1 cellular context compared by ENCODE assay signal in the genomic region with DNA sequence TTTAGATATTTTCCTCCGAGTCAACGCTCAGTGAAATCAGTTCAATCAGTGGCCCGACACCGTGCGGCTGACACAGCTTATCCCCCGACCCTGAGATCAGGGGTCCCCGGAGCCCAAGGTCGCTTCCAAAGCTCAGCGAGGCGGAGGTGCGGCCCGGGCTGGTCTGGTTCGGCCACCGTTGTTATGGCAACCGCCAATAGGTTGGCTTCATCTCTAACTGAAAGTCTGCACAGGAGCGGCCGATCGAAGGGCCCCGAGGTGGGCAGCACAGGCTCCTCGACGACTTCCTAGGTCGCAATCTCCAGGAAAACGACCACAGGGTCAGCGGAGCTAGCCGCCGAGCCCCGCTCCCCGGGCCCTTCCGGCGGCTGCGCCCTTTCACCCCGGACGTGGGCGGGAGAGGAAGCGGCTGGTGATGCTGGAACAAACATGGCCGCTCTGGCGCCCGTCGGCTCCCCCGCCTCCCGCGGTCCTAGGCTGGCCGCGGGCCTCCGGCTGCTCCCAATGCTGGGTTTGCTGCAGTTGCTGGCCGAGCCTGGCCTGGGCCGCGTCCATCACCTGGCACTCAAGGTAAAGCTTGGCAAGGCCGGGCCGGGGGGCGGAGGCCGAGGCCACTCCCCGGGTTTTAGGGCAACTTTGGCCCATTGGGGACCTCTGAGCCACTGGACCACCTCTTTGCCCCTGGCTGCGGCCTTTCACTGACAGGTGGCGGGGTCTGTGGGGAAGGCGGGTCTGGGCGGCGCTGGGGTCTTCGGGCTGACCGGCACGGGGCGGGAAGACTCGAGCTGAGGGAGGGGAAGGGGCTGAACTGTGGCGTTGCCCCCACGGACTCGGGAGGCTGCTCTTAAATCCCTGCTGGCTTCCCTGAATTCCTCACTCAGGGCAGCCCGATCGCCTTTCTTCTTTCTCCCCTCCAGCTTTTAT.
TF ChIP-seq lines count a peak whose summit lies in the region.

A gene (plus strand): TSS at position 403 of the 924 bp plus-strand sequence. CDS start 27 bp downstream, at position 430.

TF ChIP-seq in K562, 482 proteins besides CTCF, POLR2A, EP300 and RAD21 (continued from another document and continues in another):
- TF ChIP-seq, protein P1, sequence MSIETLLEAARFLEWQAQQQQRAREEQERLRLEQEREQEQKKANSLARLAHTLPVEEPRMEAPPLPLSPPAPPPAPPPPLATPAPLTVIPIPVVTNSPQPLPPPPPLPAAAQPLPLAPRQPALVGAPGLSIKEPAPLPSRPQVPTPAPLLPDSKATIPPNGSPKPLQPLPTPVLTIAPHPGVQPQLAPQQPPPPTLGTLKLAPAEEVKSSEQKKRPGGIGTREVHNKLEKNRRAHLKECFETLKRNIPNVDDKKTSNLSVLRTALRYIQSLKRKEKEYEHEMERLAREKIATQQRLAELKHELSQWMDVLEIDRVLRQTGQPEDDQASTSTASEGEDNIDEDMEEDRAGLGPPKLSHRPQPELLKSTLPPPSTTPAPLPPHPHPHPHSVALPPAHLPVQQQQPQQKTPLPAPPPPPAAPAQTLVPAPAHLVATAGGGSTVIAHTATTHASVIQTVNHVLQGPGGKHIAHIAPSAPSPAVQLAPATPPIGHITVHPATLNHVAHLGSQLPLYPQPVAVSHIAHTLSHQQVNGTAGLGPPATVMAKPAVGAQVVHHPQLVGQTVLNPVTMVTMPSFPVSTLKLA (conservative IDR thresholded peaks at IDR 0.05) = peak in 1 of 2 experiments; percentile 66; a peak in 2 of 4 replicates
- TF ChIP-seq RB1 (IDR thresholded peaks at IDR 0.05; ENCODE audit: low read depth) (peak; percentile 80; the same call in 1 of the 2 replicates), ZNF217 (CRISPR knock-in tag; IDR thresholded peaks at IDR 0.05) (no peak), TBP (optimal IDR thresholded peaks at IDR 0.05; ENCODE audit: low read depth, low read length) (peak; percentile 84), ZNF696 (CRISPR knock-in tag; conservative IDR thresholded peaks at IDR 0.05) (no peak), ZNF133 (CRISPR knock-in tag; IDR thresholded peaks at IDR 0.05) (no peak), ARID2 (IDR thresholded peaks at IDR 0.05) (no peak), ARID1B (IDR thresholded peaks at IDR 0.05) (peak; percentile 46; the same call in 1 of the 2 replicates), RBBP5 (IDR thresholded peaks at IDR 0.05; ENCODE audit: borderline replicate concordance, insufficient read depth, low read length, poor library complexity, severe bottlenecking) (peak; percentile 80), SUPT5H (IDR thresholded peaks at IDR 0.05) (peak; percentile 85), PML (IDR thresholded peaks at IDR 0.05; ENCODE audit: low read length) (peak; percentile 63; the same call in 1 of the 2 replicates), MYC (IDR thresholded peaks at IDR 0.05; ENCODE audit: low read depth, low read length) (peak; percentile 63; the same call in 1 of the 2 replicates), MYC (CRISPR knock-in tag; IDR thresholded peaks at IDR 0.05; ENCODE audit: borderline replicate concordance, low read depth) (no peak), MAZ (CRISPR knock-in tag; conservative IDR thresholded peaks at IDR 0.05 in 1 of 2, IDR thresholded peaks at IDR 0.05 in 1 of 2) (peak; percentile 73 to 82), JUN (IDR thresholded peaks at IDR 0.05; ENCODE audit: borderline replicate concordance, low read depth, low read length) (no peak), JUN (CRISPR knock-in tag; IDR thresholded peaks at IDR 0.05; ENCODE audit: borderline replicate concordance) (no peak), ZNF146 (CRISPR knock-in tag; IDR thresholded peaks at IDR 0.05; ENCODE audit: unreplicated experiment) (no peak), CXXC5 (CRISPR knock-in tag; IDR thresholded peaks at IDR 0.05) (peak; percentile 81), SMAD2 (IDR thresholded peaks at IDR 0.05; ENCODE audit: low read depth, low read length) (no peak), ESRRA (IDR thresholded peaks at IDR 0.05; ENCODE audit: borderline replicate concordance, low read depth) (peak; percentile 41), CHCHD3 (CRISPR knock-in tag; IDR thresholded peaks at IDR 0.05) (no peak), NR2C1 (IDR thresholded peaks at IDR 0.05) (peak; percentile 97), NR2C1 (tag; IDR thresholded peaks at IDR 0.05) (peak; percentile 98), ETV1 (tag; conservative IDR thresholded peaks at IDR 0.05; ENCODE audit: low read depth) (peak; percentile 79), ILF3 (IDR thresholded peaks at IDR 0.05; ENCODE audit: borderline replicate concordance) (peak; percentile 34; the same call in 1 of the 2 replicates)
- TF ChIP-seq, protein P2, sequence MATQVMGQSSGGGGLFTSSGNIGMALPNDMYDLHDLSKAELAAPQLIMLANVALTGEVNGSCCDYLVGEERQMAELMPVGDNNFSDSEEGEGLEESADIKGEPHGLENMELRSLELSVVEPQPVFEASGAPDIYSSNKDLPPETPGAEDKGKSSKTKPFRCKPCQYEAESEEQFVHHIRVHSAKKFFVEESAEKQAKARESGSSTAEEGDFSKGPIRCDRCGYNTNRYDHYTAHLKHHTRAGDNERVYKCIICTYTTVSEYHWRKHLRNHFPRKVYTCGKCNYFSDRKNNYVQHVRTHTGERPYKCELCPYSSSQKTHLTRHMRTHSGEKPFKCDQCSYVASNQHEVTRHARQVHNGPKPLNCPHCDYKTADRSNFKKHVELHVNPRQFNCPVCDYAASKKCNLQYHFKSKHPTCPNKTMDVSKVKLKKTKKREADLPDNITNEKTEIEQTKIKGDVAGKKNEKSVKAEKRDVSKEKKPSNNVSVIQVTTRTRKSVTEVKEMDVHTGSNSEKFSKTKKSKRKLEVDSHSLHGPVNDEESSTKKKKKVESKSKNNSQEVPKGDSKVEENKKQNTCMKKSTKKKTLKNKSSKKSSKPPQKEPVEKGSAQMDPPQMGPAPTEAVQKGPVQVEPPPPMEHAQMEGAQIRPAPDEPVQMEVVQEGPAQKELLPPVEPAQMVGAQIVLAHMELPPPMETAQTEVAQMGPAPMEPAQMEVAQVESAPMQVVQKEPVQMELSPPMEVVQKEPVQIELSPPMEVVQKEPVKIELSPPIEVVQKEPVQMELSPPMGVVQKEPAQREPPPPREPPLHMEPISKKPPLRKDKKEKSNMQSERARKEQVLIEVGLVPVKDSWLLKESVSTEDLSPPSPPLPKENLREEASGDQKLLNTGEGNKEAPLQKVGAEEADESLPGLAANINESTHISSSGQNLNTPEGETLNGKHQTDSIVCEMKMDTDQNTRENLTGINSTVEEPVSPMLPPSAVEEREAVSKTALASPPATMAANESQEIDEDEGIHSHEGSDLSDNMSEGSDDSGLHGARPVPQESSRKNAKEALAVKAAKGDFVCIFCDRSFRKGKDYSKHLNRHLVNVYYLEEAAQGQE (CRISPR knock-in tag; IDR thresholded peaks at IDR 0.05; ENCODE audit: low read depth) = 0 out of 2 replicates have a peak, but pooled peaks have one; percentile 62
- TF ChIP-seq, protein P3, sequence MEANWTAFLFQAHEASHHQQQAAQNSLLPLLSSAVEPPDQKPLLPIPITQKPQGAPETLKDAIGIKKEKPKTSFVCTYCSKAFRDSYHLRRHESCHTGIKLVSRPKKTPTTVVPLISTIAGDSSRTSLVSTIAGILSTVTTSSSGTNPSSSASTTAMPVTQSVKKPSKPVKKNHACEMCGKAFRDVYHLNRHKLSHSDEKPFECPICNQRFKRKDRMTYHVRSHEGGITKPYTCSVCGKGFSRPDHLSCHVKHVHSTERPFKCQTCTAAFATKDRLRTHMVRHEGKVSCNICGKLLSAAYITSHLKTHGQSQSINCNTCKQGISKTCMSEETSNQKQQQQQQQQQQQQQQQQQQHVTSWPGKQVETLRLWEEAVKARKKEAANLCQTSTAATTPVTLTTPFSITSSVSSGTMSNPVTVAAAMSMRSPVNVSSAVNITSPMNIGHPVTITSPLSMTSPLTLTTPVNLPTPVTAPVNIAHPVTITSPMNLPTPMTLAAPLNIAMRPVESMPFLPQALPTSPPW (CRISPR knock-in tag; IDR thresholded peaks at IDR 0.05) = peak; percentile 72
- TF ChIP-seq, protein P4, sequence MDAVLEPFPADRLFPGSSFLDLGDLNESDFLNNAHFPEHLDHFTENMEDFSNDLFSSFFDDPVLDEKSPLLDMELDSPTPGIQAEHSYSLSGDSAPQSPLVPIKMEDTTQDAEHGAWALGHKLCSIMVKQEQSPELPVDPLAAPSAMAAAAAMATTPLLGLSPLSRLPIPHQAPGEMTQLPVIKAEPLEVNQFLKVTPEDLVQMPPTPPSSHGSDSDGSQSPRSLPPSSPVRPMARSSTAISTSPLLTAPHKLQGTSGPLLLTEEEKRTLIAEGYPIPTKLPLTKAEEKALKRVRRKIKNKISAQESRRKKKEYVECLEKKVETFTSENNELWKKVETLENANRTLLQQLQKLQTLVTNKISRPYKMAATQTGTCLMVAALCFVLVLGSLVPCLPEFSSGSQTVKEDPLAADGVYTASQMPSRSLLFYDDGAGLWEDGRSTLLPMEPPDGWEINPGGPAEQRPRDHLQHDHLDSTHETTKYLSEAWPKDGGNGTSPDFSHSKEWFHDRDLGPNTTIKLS (IDR thresholded peaks at IDR 0.05; ENCODE audit: borderline replicate concordance, low read depth) = peak; percentile 88; the same call in 1 of the 2 replicates
- TF ChIP-seq, protein P5, sequence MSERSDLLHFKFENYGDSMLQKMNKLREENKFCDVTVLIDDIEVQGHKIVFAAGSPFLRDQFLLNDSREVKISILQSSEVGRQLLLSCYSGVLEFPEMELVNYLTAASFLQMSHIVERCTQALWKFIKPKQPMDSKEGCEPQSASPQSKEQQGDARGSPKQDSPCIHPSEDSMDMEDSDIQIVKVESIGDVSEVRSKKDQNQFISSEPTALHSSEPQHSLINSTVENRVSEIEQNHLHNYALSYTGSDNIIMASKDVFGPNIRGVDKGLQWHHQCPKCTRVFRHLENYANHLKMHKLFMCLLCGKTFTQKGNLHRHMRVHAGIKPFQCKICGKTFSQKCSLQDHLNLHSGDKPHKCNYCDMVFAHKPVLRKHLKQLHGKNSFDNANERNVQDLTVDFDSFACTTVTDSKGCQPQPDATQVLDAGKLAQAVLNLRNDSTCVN (CRISPR knock-in tag; IDR thresholded peaks at IDR 0.05) = no peak
- TF ChIP-seq, protein P6, sequence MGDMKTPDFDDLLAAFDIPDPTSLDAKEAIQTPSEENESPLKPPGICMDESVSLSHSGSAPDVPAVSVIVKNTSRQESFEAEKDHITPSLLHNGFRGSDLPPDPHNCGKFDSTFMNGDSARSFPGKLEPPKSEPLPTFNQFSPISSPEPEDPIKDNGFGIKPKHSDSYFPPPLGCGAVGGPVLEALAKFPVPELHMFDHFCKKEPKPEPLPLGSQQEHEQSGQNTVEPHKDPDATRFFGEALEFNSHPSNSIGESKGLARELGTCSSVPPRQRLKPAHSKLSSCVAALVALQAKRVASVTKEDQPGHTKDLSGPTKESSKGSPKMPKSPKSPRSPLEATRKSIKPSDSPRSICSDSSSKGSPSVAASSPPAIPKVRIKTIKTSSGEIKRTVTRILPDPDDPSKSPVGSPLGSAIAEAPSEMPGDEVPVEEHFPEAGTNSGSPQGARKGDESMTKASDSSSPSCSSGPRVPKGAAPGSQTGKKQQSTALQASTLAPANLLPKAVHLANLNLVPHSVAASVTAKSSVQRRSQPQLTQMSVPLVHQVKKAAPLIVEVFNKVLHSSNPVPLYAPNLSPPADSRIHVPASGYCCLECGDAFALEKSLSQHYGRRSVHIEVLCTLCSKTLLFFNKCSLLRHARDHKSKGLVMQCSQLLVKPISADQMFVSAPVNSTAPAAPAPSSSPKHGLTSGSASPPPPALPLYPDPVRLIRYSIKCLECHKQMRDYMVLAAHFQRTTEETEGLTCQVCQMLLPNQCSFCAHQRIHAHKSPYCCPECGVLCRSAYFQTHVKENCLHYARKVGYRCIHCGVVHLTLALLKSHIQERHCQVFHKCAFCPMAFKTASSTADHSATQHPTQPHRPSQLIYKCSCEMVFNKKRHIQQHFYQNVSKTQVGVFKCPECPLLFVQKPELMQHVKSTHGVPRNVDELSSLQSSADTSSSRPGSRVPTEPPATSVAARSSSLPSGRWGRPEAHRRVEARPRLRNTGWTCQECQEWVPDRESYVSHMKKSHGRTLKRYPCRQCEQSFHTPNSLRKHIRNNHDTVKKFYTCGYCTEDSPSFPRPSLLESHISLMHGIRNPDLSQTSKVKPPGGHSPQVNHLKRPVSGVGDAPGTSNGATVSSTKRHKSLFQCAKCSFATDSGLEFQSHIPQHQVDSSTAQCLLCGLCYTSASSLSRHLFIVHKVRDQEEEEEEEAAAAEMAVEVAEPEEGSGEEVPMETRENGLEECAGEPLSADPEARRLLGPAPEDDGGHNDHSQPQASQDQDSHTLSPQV (IDR thresholded peaks at IDR 0.05) = 0 out of 2 replicates have a peak, but pooled peaks have one; percentile 26
- TF ChIP-seq, protein P7, sequence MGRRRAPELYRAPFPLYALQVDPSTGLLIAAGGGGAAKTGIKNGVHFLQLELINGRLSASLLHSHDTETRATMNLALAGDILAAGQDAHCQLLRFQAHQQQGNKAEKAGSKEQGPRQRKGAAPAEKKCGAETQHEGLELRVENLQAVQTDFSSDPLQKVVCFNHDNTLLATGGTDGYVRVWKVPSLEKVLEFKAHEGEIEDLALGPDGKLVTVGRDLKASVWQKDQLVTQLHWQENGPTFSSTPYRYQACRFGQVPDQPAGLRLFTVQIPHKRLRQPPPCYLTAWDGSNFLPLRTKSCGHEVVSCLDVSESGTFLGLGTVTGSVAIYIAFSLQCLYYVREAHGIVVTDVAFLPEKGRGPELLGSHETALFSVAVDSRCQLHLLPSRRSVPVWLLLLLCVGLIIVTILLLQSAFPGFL (CRISPR knock-in tag; IDR thresholded peaks at IDR 0.05) = no peak
- TF ChIP-seq, protein P8, sequence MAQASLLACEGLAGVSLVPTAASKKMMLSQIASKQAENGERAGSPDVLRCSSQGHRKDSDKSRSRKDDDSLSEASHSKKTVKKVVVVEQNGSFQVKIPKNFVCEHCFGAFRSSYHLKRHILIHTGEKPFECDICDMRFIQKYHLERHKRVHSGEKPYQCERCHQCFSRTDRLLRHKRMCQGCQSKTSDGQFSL (CRISPR knock-in tag; IDR thresholded peaks at IDR 0.05) = no peak
- TF ChIP-seq, protein P8 (tag; IDR thresholded peaks at IDR 0.05) = no peak
- TF ChIP-seq, protein P9, sequence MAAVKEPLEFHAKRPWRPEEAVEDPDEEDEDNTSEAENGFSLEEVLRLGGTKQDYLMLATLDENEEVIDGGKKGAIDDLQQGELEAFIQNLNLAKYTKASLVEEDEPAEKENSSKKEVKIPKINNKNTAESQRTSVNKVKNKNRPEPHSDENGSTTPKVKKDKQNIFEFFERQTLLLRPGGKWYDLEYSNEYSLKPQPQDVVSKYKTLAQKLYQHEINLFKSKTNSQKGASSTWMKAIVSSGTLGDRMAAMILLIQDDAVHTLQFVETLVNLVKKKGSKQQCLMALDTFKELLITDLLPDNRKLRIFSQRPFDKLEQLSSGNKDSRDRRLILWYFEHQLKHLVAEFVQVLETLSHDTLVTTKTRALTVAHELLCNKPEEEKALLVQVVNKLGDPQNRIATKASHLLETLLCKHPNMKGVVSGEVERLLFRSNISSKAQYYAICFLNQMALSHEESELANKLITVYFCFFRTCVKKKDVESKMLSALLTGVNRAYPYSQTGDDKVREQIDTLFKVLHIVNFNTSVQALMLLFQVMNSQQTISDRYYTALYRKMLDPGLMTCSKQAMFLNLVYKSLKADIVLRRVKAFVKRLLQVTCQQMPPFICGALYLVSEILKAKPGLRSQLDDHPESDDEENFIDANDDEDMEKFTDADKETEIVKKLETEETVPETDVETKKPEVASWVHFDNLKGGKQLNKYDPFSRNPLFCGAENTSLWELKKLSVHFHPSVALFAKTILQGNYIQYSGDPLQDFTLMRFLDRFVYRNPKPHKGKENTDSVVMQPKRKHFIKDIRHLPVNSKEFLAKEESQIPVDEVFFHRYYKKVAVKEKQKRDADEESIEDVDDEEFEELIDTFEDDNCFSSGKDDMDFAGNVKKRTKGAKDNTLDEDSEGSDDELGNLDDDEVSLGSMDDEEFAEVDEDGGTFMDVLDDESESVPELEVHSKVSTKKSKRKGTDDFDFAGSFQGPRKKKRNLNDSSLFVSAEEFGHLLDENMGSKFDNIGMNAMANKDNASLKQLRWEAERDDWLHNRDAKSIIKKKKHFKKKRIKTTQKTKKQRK (IDR thresholded peaks at IDR 0.05; ENCODE audit: borderline replicate concordance, low read depth, low read length) = 0 out of 2 replicates have a peak, but pooled peaks have one; percentile 21
